7 cellular contexts compared by ENCODE assay signal in the genomic region with DNA sequence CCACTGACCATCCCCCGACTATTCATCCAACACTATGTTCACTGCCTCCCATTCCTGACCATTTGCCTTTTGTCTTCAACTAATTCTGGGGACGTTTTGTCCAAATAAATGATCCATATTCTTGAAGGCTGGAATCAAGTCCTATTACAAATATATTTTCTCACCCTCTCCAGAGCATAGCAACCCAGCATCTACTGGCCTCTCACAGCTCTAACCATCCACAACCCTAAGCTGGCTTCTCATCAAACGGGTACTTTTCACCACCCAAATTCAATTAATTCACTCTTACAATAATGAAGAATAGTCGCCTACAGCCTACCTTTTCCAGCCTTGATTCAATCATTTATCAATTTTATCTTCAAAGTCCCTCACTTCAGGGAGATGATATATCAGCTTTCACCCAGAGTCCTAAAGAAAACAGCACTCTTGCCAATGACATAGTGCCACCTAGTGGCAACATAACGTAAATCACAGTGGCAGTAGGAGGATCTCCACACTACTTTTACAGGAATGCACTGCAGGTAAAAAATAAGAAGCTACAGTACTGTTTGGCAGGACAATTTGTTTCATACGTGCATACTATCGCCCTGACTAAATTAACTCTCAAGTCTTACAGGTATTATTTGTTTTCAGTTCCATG. TPM values are rescaled to one million over a fixed set of nuclear protein-coding genes. Genes with fewer than 3 reads are reported as not detected.
DNase-seq lines count a peak whose midpoint lies in the region; ATAC-seq and TF ChIP-seq lines count a peak whose summit lies in the region.
"Not testable (repeated sequence)": the region's sequence is repeated elsewhere in the genome, so short reads cannot be mapped to it uniquely, and the experiment has no call there.

No MANE protein-coding gene starts in this region.

- ATAC-seq in GM18868 (IDR thresholded peaks at IDR 0.05; ENCODE audit: unreplicated experiment) (peak; percentile 68), HG02642 (IDR thresholded peaks at IDR 0.05; ENCODE audit: poor library complexity, unreplicated experiment) (peak; percentile 80), left lobe of liver (peak; percentile 94), psoas muscle (peak; percentile 51 to 90 (median 70))

- 30 to 47% (median 31%) methylated on average over 2 to 3 of the region's 7 CpGs for WGBS in psoas muscle, 3 donors

- not testable (repeated sequence) for H3K79me2 ChIP-seq in PC-9 (ENCODE audit: low read depth)

- not testable (repeated sequence) for H3K4me1 ChIP-seq in PC-9 (replicated peaks; ENCODE audit: insufficient read depth); psoas muscle

- POLR2A ChIA-PET in PC-9 (lab: Charles Lee; ENCODE audit: unreplicated experiment) = not testable (repeated sequence)

- H3K9me3 ChIP-seq in PC-9 (ENCODE audit: insufficient read depth, low read depth); psoas muscle: not testable (repeated sequence)

- H2AFZ ChIP-seq in PC-9 = not testable (repeated sequence)

- not testable (repeated sequence) for H3K36me3 ChIP-seq in PC-9 (ENCODE audit: low read depth); psoas muscle (ENCODE audit: insufficient read depth in 1 of 2, low read depth in 1 of 2)

- not testable (repeated sequence) for H3K27ac ChIP-seq in PC-9, dorsolateral prefrontal cortex, psoas muscle

- not testable (repeated sequence) for H3K4me1 Mint-ChIP-seq in activated T-helper 1 cell treated with anti-CD3 and anti-CD28 coated beads, Interleukin-12 subunit alpha, Interleukin-12 subunit beta, Interleukin-2, Interleukin-4 antibody, amounts not matched to agents 30 ng/mL and 10 ng/mL and 1 ng/mL, durations not matched to agents 14 hours and 24 hours and 36 hours (ENCODE audit: low read depth)

- CTCF ChIA-PET in PC-9 (lab: Charles Lee) = not testable (repeated sequence)

- not testable (repeated sequence) for H3K4me3 ChIP-seq in PC-9, dorsolateral prefrontal cortex, psoas muscle

- H3F3A ChIP-seq in PC-9 (ENCODE audit: insufficient read depth, low read depth) = not testable (repeated sequence)

- TF ChIP-seq CTCF in PC-9 (conservative IDR thresholded peaks at IDR 0.05) (peak; percentile 44), dorsolateral prefrontal cortex (IDR thresholded peaks at IDR 0.05 in 54 of 56, conservative IDR thresholded peaks at IDR 0.05 in 2 of 56; ENCODE audit: low read depth in 1 of 56, partially characterized antibody in 56 of 56) (peak in 30 of 56 donors; percentile 9 to 44 (median 31))
- TF ChIP-seq CTCF in psoas muscle (IDR thresholded peaks at IDR 0.05) = not testable (repeated sequence)

- not testable (repeated sequence) for H4K20me1 ChIP-seq in PC-9 (ENCODE audit: insufficient read depth)

- H3K36me3 Mint-ChIP-seq in activated T-helper 1 cell treated with anti-CD3 and anti-CD28 coated beads, Interleukin-12 subunit alpha, Interleukin-12 subunit beta, Interleukin-2, Interleukin-4 antibody, amounts not matched to agents 30 ng/mL and 10 ng/mL and 1 ng/mL, durations not matched to agents 14 hours and 24 hours and 36 hours (ENCODE audit: low read depth) = not testable (repeated sequence)

- intact Hi-C loops in PC-9 (cut with micrococcal nuclease; ENCODE audit: unreplicated experiment); activated T-helper 1 cell treated with anti-CD3 and anti-CD28 coated beads, Interleukin-12 subunit alpha, Interleukin-12 subunit beta, Interleukin-2, Interleukin-4 antibody, amounts not matched to agents 30 ng/mL and 10 ng/mL and 1 ng/mL, durations not matched to agents 14 hours and 24 hours and 36 hours (cut with micrococcal nuclease); dorsolateral prefrontal cortex (cut with DNase I); psoas muscle (cut with DNase I): not testable (repeated sequence)

- not testable (repeated sequence) for H3K27ac Mint-ChIP-seq in activated T-helper 1 cell treated with anti-CD3 and anti-CD28 coated beads, Interleukin-12 subunit alpha, Interleukin-12 subunit beta, Interleukin-2, Interleukin-4 antibody, amounts not matched to agents 30 ng/mL and 10 ng/mL and 1 ng/mL, durations not matched to agents 14 hours and 24 hours and 36 hours

- H3K4me3 Mint-ChIP-seq in activated T-helper 1 cell treated with anti-CD3 and anti-CD28 coated beads, Interleukin-12 subunit alpha, Interleukin-12 subunit beta, Interleukin-2, Interleukin-4 antibody, amounts not matched to agents 30 ng/mL and 10 ng/mL and 1 ng/mL, durations not matched to agents 14 hours and 24 hours and 36 hours = not testable (repeated sequence)

- DNase-seq in PC-9; left lobe of liver (ENCODE audit: low spot score); psoas muscle: not testable (repeated sequence)
- DNase-seq in activated T-helper 1 cell treated with anti-CD3 and anti-CD28 coated beads, Interleukin-12 subunit alpha, Interleukin-12 subunit beta, Interleukin-2, Interleukin-4 antibody, amounts not matched to agents 30 ng/mL and 10 ng/mL and 1 ng/mL, durations not matched to agents 14 hours and 24 hours and 36 hours (ENCODE audit: low spot score) = peak; percentile 19
- peak in 1 of 10 donors; percentile 19 for DNase-seq in dorsolateral prefrontal cortex

- not testable (repeated sequence) for H3K27me3 Mint-ChIP-seq in activated T-helper 1 cell treated with anti-CD3 and anti-CD28 coated beads, Interleukin-12 subunit alpha, Interleukin-12 subunit beta, Interleukin-2, Interleukin-4 antibody, amounts not matched to agents 30 ng/mL and 10 ng/mL and 1 ng/mL, durations not matched to agents 14 hours and 24 hours and 36 hours (ENCODE audit: insufficient read depth)

- H3K9me3 Mint-ChIP-seq in activated T-helper 1 cell treated with anti-CD3 and anti-CD28 coated beads, Interleukin-12 subunit alpha, Interleukin-12 subunit beta, Interleukin-2, Interleukin-4 antibody, amounts not matched to agents 30 ng/mL and 10 ng/mL and 1 ng/mL, durations not matched to agents 14 hours and 24 hours and 36 hours = not testable (repeated sequence)

- not testable (repeated sequence) for H3K9me2 ChIP-seq in PC-9 (ENCODE audit: insufficient read depth)

- BruUV-seq in PC-9 (replicated peaks; lab: Mats Ljungman, UMichigan) = not testable (repeated sequence)

- not testable (repeated sequence) for H3K27me3 ChIP-seq in PC-9 (ENCODE audit: insufficient read depth, low read depth); dorsolateral prefrontal cortex; psoas muscle (ENCODE audit: insufficient read depth in 3 of 3, low read length in 2 of 3)

- H3K4me2 ChIP-seq in PC-9 = not testable (repeated sequence)

RNA-seq across cellular contexts. Expression of a gene that starts 37.4 kb away (rescaled TPM):
- 1,891 and 1,969 TPM in 2 replicates for total RNA-seq in PC-9 (2021)
- 2,478 and 2,503 TPM in 2 replicates for total RNA-seq in activated T-helper 1 cell treated with anti-CD3 and anti-CD28 coated beads, Interleukin-12 subunit alpha, Interleukin-12 subunit beta, Interleukin-2, Interleukin-4 antibody, amounts not matched to agents 30 ng/mL and 10 ng/mL and 1 ng/mL, durations not matched to agents 14 hours and 24 hours and 36 hours
- 100 to 1,000 TPM; 255 to 518 (median 371) TPM for total RNA-seq in dorsolateral prefrontal cortex
- 478 TPM for total RNA-seq in left lobe of liver
- total RNA-seq in psoas muscle = 1,000 to 10,000 TPM in 1 of 4 donors, 100 to 1,000 TPM in 3; 724 to 1,041 (median 906) TPM
- 1,000 to 10,000 TPM; 1,927 to 3,349 (median 2,132) TPM for polyA plus RNA-seq in psoas muscle
